Comparison of ENCODE assay signal across 9 cellular contexts in genomic region chr2:8090748-8091700, GRCh38.
DNase-seq lines count a peak whose midpoint lies in the region; TF ChIP-seq lines count a peak whose summit lies in the region.
"Had no signal": no experiment of that assay in that cellular context is flagged by ENCODE, and none has a peak within 500 bp of the region (broad histone marks: within the 10 kb centered on the region; RNA-seq: fewer than 3 reads in every experiment).

No MANE protein-coding gene starts in this region.

- H3K36me3 ChIP-seq in WERI-Rb-1 = no peaks in the 10 kb centered on the region

- peaks cover 4% of the 10 kb centered on the region for H3K27me3 Mint-ChIP-seq in progenitor cell of endocrine pancreas
- H3K27me3 Mint-ChIP-seq: activated naive CD8-positive, alpha-beta T cell had no signal

- no peaks in the 10 kb centered on the region for H3K27me3 ChIP-seq in WERI-Rb-1 (ENCODE audit: insufficient read depth, low read depth, severe bottlenecking)

- TF ChIP-seq CTCF in WERI-Rb-1 (IDR thresholded peaks at IDR 0.05; ENCODE audit: low read depth, low read length) = no peak
- no peak for TF ChIP-seq CTCF in progenitor cell of endocrine pancreas (IDR thresholded peaks at IDR 0.05; ENCODE audit: unreplicated experiment)

- no peaks in the 10 kb centered on the region for H3K9me3 Mint-ChIP-seq in progenitor cell of endocrine pancreas (ENCODE audit: low read depth)

- no peaks in the 10 kb centered on the region for H3K4me1 Mint-ChIP-seq in progenitor cell of endocrine pancreas (ENCODE audit: low read depth)

- H3K4me3 ChIP-seq in WERI-Rb-1 (ENCODE audit: low read depth, low read length) = no peak overlapping the region

- H3K27ac ChIP-seq in WERI-Rb-1 = no peak overlapping the region

- no peaks in the 10 kb centered on the region for H3K36me3 Mint-ChIP-seq in progenitor cell of endocrine pancreas (ENCODE audit: insufficient read depth)
- H3K36me3 Mint-ChIP-seq: activated naive CD8-positive, alpha-beta T cell had no signal

- H3K9me3 ChIP-seq in WERI-Rb-1 (ENCODE audit: severe bottlenecking) = no peaks in the 10 kb centered on the region

- DNase-seq in activated CD8-positive, alpha-beta memory T cell treated with anti-CD3 and anti-CD28 coated beads for 24 hours = peak; percentile 66
- DNase-seq in activated CD8-positive, alpha-beta memory T cell treated with anti-CD3 and anti-CD28 coated beads, Interleukin-2, amount 50 U/mL, for 4 hours = no peak
- DNase-seq in HuH-7.5 (ENCODE audit: low spot score) (peak; percentile 39), WERI-Rb-1 (peak; percentile 57), fibroblast of peridontal ligament (ENCODE audit: extremely low read depth) (peak; percentile 93), smooth muscle cell of the brain vasculature (ENCODE audit: low read depth, low spot score) (peak; percentile 15), NCI-H2196 (lab: John Stamatoyannopoulos, UW; ENCODE audit: unreplicated experiment) (no peak), progenitor cell of endocrine pancreas (ENCODE audit: low spot score, unreplicated experiment) (no peak)

- H3K27ac Mint-ChIP-seq in progenitor cell of endocrine pancreas = no peak overlapping the region
- H3K27ac Mint-ChIP-seq: activated naive CD8-positive, alpha-beta T cell had no signal

- no peak overlapping the region for H3K4me3 Mint-ChIP-seq in progenitor cell of endocrine pancreas (ENCODE audit: low read depth)
- H3K4me3 Mint-ChIP-seq: activated naive CD8-positive, alpha-beta T cell had no signal

Comparison
In these comparisons a context has a peak if more than half of its experiments do, and no peak if none do; other contexts are left out.
1. DNase-seq: peak in activated CD8-positive, alpha-beta memory T cell treated with anti-CD3 and anti-CD28 coated beads for 24 hours (single experiment), HuH-7.5 (single experiment), WERI-Rb-1 (single experiment), fibroblast of peridontal ligament (single experiment) and smooth muscle cell of the brain vasculature (single experiment); none in activated CD8-positive, alpha-beta memory T cell treated with anti-CD3 and anti-CD28 coated beads, Interleukin-2, amount 50 U/mL, for 4 hours (single experiment), NCI-H2196 (single experiment) and progenitor cell of endocrine pancreas (single experiment).